ENCODE assay signal across 1 cellular context in the genomic region with DNA sequence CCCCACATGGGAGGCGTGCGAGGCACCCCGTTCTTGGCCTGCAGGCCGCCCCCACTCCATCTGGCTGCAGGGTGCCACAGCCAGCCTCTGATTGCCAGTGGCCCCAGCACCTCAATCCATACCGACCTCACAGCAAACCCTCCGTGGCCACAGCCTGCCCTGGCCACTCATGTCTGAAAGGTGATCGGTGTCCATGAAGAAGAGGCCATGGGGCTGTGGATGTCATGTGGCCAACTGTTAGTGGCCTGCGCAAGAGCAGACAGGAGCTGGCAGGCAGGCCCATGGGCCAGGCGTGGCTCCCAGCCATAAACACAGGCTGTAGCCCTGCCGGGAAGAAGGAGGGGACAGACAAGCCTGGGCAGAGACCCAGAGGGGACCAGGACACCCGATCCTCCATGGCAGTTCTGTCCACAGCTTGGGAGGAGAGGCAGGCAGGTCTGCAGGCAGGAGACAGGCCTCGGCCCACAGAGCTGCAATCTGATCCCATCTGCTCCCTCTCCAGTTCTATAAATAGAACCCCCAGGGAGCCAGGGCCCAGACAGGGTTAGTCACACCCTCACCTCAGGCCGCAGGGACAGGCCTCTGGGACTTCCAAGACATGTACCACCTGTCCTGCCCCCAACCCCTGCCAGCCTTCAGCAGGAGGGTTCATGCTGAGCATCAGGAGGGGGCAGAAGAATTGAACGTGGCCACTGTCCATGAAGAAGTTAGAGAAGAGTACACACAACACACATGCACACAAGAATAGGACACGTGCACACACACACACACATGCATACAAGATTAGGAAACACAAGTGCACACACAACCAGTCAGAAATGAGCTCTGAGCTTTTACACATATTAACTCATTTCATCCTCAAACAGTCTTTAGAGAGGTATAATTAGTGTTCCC.
TF ChIP-seq lines count a peak whose summit lies in the region.

No MANE protein-coding gene starts in this region.

TF ChIP-seq in SK-N-SH, 30 proteins besides CTCF, POLR2A, EP300 and RAD21 (continued from another document):
- TF ChIP-seq, protein P1, sequence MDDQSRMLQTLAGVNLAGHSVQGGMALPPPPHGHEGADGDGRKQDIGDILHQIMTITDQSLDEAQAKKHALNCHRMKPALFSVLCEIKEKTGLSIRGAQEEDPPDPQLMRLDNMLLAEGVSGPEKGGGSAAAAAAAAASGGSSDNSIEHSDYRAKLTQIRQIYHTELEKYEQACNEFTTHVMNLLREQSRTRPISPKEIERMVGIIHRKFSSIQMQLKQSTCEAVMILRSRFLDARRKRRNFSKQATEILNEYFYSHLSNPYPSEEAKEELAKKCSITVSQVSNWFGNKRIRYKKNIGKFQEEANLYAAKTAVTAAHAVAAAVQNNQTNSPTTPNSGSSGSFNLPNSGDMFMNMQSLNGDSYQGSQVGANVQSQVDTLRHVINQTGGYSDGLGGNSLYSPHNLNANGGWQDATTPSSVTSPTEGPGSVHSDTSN (IDR thresholded peaks at IDR 0.05) = peak; percentile 30; the same call in 1 of the 2 replicates
- TF ChIP-seq TCF12 (IDR thresholded peaks at IDR 0.05) (peak; percentile 66), FOXJ3 (CRISPR knock-in tag; IDR thresholded peaks at IDR 0.05) (no peak), MEF2A (IDR thresholded peaks at IDR 0.05; ENCODE audit: borderline replicate concordance, low read depth) (peak; percentile 97), FOSL2 (IDR thresholded peaks at IDR 0.05; ENCODE audit: borderline replicate concordance, low read depth) (no peak), JUND (IDR thresholded peaks at IDR 0.05) (no peak)
- TF ChIP-seq, protein P2, sequence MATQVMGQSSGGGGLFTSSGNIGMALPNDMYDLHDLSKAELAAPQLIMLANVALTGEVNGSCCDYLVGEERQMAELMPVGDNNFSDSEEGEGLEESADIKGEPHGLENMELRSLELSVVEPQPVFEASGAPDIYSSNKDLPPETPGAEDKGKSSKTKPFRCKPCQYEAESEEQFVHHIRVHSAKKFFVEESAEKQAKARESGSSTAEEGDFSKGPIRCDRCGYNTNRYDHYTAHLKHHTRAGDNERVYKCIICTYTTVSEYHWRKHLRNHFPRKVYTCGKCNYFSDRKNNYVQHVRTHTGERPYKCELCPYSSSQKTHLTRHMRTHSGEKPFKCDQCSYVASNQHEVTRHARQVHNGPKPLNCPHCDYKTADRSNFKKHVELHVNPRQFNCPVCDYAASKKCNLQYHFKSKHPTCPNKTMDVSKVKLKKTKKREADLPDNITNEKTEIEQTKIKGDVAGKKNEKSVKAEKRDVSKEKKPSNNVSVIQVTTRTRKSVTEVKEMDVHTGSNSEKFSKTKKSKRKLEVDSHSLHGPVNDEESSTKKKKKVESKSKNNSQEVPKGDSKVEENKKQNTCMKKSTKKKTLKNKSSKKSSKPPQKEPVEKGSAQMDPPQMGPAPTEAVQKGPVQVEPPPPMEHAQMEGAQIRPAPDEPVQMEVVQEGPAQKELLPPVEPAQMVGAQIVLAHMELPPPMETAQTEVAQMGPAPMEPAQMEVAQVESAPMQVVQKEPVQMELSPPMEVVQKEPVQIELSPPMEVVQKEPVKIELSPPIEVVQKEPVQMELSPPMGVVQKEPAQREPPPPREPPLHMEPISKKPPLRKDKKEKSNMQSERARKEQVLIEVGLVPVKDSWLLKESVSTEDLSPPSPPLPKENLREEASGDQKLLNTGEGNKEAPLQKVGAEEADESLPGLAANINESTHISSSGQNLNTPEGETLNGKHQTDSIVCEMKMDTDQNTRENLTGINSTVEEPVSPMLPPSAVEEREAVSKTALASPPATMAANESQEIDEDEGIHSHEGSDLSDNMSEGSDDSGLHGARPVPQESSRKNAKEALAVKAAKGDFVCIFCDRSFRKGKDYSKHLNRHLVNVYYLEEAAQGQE (IDR thresholded peaks at IDR 0.05; ENCODE audit: low read depth, low read length) = no peak
